In the genomic region with DNA sequence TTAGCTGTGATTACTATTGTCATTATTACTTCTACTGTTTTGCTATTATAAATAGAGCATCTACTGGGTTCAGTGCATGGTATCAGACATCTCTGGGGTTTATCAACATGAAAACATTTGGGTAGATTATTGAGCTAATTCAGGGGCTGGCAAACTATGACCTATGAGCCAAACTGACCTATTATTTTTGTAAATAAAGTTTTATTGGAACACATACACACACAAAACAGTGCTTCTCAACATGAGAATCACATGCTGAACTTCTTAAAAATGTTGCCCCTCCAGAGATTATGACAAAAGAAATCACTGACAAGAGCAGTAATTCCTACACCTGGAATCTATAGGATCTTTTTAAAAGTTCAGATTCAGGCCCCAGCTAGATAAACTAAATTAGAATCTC, we compare ENCODE assay signal across 31 cellular contexts.
"Had no signal": no experiment of that assay in that cellular context is flagged by ENCODE, and none has a peak within 500 bp of the region (broad histone marks: within the 10 kb centered on the region; RNA-seq: fewer than 3 reads in every experiment).

No MANE protein-coding gene starts in this region.

- H3K9ac ChIP-seq: neural progenitor cell, parathyroid adenoma had no signal

- H3K4me2 ChIP-seq: neural progenitor cell, smooth muscle cell had no signal

- H2AFZ ChIP-seq: neural progenitor cell, parathyroid adenoma had no signal

- H3K9me3 Mint-ChIP-seq: immature natural killer cell; mesothelial cell of epicardium; naive B cell; natural killer cell; nephron progenitor cell; neural progenitor cell; stimulated activated naive CD8-positive, alpha-beta T cell treated with anti-CD3 and anti-CD28 coated beads, Interleukin-15, Interleukin-2, amounts not matched to agents 100 ng/mL and 50 ng/mL, for 24 hours had no signal

- H3K4me1 ChIP-seq: lower lobe of right lung, neural progenitor cell, parathyroid adenoma, psoas muscle, right lobe of liver, suprapubic skin, tibial artery, upper lobe of right lung had no signal

- H3K36me3 ChIP-seq: neural progenitor cell had no signal

- H3K27me3 ChIP-seq: left lung, neural progenitor cell, neutrophil, right lobe of liver, suprapubic skin, tibial artery, upper lobe of right lung had no signal

- H3K79me2 ChIP-seq: parathyroid adenoma had no signal

- ATAC-seq: left colon, left lung, lower lobe of right lung, natural killer cell, psoas muscle, right lobe of liver, upper lobe of right lung had no signal

- H3K4me1 Mint-ChIP-seq: immature natural killer cell, mesothelial cell of epicardium, natural killer cell, nephron progenitor cell, neural progenitor cell had no signal

- H3K4me3 Mint-ChIP-seq: immature natural killer cell; mesothelial cell of epicardium; naive B cell; natural killer cell; nephron progenitor cell; neural progenitor cell; stimulated activated naive CD8-positive, alpha-beta T cell treated with anti-CD3 and anti-CD28 coated beads, Interleukin-15, Interleukin-2, amounts not matched to agents 100 ng/mL and 50 ng/mL, for 24 hours had no signal

- H3K9me3 ChIP-seq: left lung, lower lobe of right lung, neutrophil, psoas muscle, right lobe of liver, suprapubic skin, thoracic aorta, tibial artery, upper lobe of right lung had no signal

- DNase-seq: hypothalamus; immature natural killer cell; kidney; left colon; left lung; lower lobe of right lung; mammary epithelial cell; mesendoderm; naive B cell; natural killer cell; nephron progenitor cell; occipital lobe; psoas muscle; right lobe of liver; stimulated activated CD4-positive, alpha-beta T cell treated with anti-CD3 and anti-CD28 coated beads, Interleukin-1b, Interleukin-23, amount 100 ng/mL, for 48 hours; stimulated activated CD4-positive, alpha-beta T cell treated with anti-CD3 and anti-CD28 coated beads, Interleukin-2, amount 100 ng/mL, for 48 hours; stimulated activated CD4-positive, alpha-beta T cell treated with anti-CD3 and anti-CD28 coated beads, Interleukin-4, amount 100 ng/mL, for 4 hours; stimulated activated naive CD4-positive, alpha-beta T cell; tibial artery; trophoblast cell; upper lobe of right lung had no signal

- FAIRE-seq: islet of Langerhans, kidney, urothelium cell line had no signal

- H3K4me3 ChIP-seq: left lung, lower lobe of right lung, neural progenitor cell, psoas muscle, right lobe of liver, smooth muscle cell, suprapubic skin, thoracic aorta, tibial artery, upper lobe of right lung had no signal

- H3K27ac ChIP-seq: left lung, lower lobe of right lung, neural progenitor cell, neutrophil, parathyroid adenoma, psoas muscle, right lobe of liver, suprapubic skin, thoracic aorta, tibial artery, upper lobe of right lung had no signal

- H3K27ac Mint-ChIP-seq: mesothelial cell of epicardium; neural progenitor cell; stimulated activated naive CD8-positive, alpha-beta T cell treated with anti-CD3 and anti-CD28 coated beads, Interleukin-15, Interleukin-2, amounts not matched to agents 100 ng/mL and 50 ng/mL, for 24 hours had no signal

- H3K27me3 Mint-ChIP-seq: naive B cell; stimulated activated naive CD8-positive, alpha-beta T cell treated with anti-CD3 and anti-CD28 coated beads, Interleukin-15, Interleukin-2, amounts not matched to agents 100 ng/mL and 50 ng/mL, for 24 hours had no signal
